Comparison of ENCODE assay signal across 8 cellular contexts in genomic region chr7:6636741-6637543, GRCh38. TPM values are rescaled to one million over a fixed set of nuclear protein-coding genes. Genes with fewer than 3 reads are reported as not detected.
A peak's percentile ranks its signal among the peaks of the same experiment; 100 is the strongest.
DNase-seq lines count a peak whose midpoint lies in the region; ATAC-seq and TF ChIP-seq lines count a peak whose summit lies in the region.

TSS of gene ZNF316 (plus strand) at chr7:6637318. CDS start at chr7:6642410, 5,092 bp downstream.

- H3K4me3 ChIP-seq in GM23248 = peak within 1 kb of the TSS; percentile 86
- H3K4me3 ChIP-seq in Loucy (ENCODE audit: low read length, poor library complexity, severe bottlenecking) = peak within 1 kb of the TSS; percentile 94
- H3K4me3 ChIP-seq in dorsolateral prefrontal cortex = peak within 1 kb of the TSS; percentile 63 to 99 (median 93)
- H3K4me3 ChIP-seq in lung = peak within 1 kb of the TSS; percentile 82

- TF ChIP-seq CTCF in Loucy (conservative IDR thresholded peaks at IDR 0.05; ENCODE audit: low read length) (no peak), dorsolateral prefrontal cortex (IDR thresholded peaks at IDR 0.05 in 54 of 56, conservative IDR thresholded peaks at IDR 0.05 in 2 of 56; ENCODE audit: low read depth in 1 of 56, partially characterized antibody in 56 of 56) (no peak), lung (IDR thresholded peaks at IDR 0.05; ENCODE audit: control extremely low read depth, extremely low read depth) (no peak)

- H3F3A ChIP-seq in GM23248 (ENCODE audit: insufficient read depth) (no peaks in the 10 kb centered on the region), Loucy (ENCODE audit: low read depth) (no peaks in the 10 kb centered on the region)

- H3K4me2 ChIP-seq in GM23248 (ENCODE audit: unreplicated experiment) = peak within 1 kb of the TSS; percentile 98
- H3K4me2 ChIP-seq in Loucy (ENCODE audit: low read depth, low read length, poor library complexity, severe bottlenecking) = peak within 1 kb of the TSS; percentile 86

- no peak within 1 kb of the TSS for H3K27ac ChIP-seq in GM23248
- H3K27ac ChIP-seq in dorsolateral prefrontal cortex = peak within 1 kb of the TSS in 54 of 59 donors; percentile 8 to 95 (median 82)
- peak within 1 kb of the TSS; percentile 62 to 69 for H3K27ac ChIP-seq in lung (ENCODE audit: low read depth in 1 of 2, low read length in 1 of 2)

- H3K9ac ChIP-seq in GM23248 (peak within 1 kb of the TSS; percentile 90), Loucy (ENCODE audit: low read depth, low read length, poor library complexity, severe bottlenecking) (peak within 1 kb of the TSS; percentile 92)

- H3K9me3 ChIP-seq in GM23248 (ENCODE audit: low read depth) (no peaks in the 10 kb centered on the region), Loucy (ENCODE audit: insufficient read depth, low read depth, low read length) (no peaks in the 10 kb centered on the region), lung (ENCODE audit: control insufficient read depth in 2 of 2, insufficient read depth in 1 of 2, low read length in 1 of 2) (no peaks in the 10 kb centered on the region)

- peak within 1 kb of the TSS; percentile 81 for H3K4me3 Mint-ChIP-seq in activated CD4-positive, alpha-beta T cell treated with anti-CD3 and anti-CD28 coated beads, Interleukin-2, amount 10 ng/mL, durations not matched to agents 7 days and 5 days

- TF ChIP-seq POLR2A in GM10847 (IDR thresholded peaks at IDR 0.05; ENCODE audit: extremely low read depth, insufficient read length) = peak; percentile 43

- H3K9me2 ChIP-seq in GM23248 (ENCODE audit: insufficient read depth) = no peaks in the 10 kb centered on the region
- H3K9me2 ChIP-seq in Loucy (replicated peaks; ENCODE audit: low read depth, low read length) = no peaks in the 10 kb centered on the region

- no peaks in the 10 kb centered on the region for H3K27me3 Mint-ChIP-seq in activated CD4-positive, alpha-beta T cell treated with anti-CD3 and anti-CD28 coated beads, Interleukin-2, amount 10 ng/mL, durations not matched to agents 7 days and 5 days

- H3K27ac Mint-ChIP-seq in activated CD4-positive, alpha-beta T cell treated with anti-CD3 and anti-CD28 coated beads, Interleukin-2, amount 10 ng/mL, durations not matched to agents 7 days and 5 days = peak within 1 kb of the TSS; percentile 92

- H4K20me1 ChIP-seq in GM23248 (ENCODE audit: insufficient read depth) (no peaks in the 10 kb centered on the region), Loucy (ENCODE audit: insufficient read depth, low read length, poor library complexity, severe bottlenecking) (peaks cover 30% of the 10 kb centered on the region)

- DNase-seq in GM23248 (peak; percentile 78), dorsolateral prefrontal cortex (peak in 7 of 10 donors; percentile 40 to 86 (median 70)), lung (ENCODE audit: low spot score) (peak; percentile 62), NCI-H1048 (lab: John Stamatoyannopoulos, UW) (no peak)
- peak; percentile 54 for DNase-seq in activated CD4-positive, alpha-beta T cell treated with anti-CD3 and anti-CD28 coated beads, Interleukin-2, amount 10 ng/mL, durations not matched to agents 7 days and 5 days
- peak in 2 of 3 donors; percentile 30 to 58 for DNase-seq in stimulated activated CD4-positive, alpha-beta T cell treated with anti-CD3 and anti-CD28 coated beads, TNF-alpha, amount 100 ng/mL, for 1 hour (ENCODE audit: low read depth in 3 of 3, low spot score in 1 of 3)

- H2AFZ ChIP-seq in GM23248 (peak within 1 kb of the TSS; percentile 84), Loucy (ENCODE audit: low read length) (peak within 1 kb of the TSS; percentile 88; the same call in 1 of the 2 replicates)

- H3K4me1 Mint-ChIP-seq in activated CD4-positive, alpha-beta T cell treated with anti-CD3 and anti-CD28 coated beads, Interleukin-2, amount 10 ng/mL, durations not matched to agents 7 days and 5 days = peaks cover 35% of the 10 kb centered on the region

- H3K36me3 ChIP-seq in GM23248 (ENCODE audit: low read depth) (no peaks in the 10 kb centered on the region), Loucy (ENCODE audit: insufficient read depth, low read length) (peaks cover 5% of the 10 kb centered on the region; the same call in 1 of the 2 replicates), lung (ENCODE audit: control insufficient read depth in 2 of 2, insufficient read depth in 2 of 2, low read length in 2 of 2) (peaks cover 0 to 13% of the 10 kb centered on the region in 2 donors)

- H3K4me1 ChIP-seq in GM23248 (ENCODE audit: insufficient read depth) = 0 out of 2 replicates have a peak, but pooled peaks cover 3% of the 10 kb centered on the region
- peaks cover 32% of the 10 kb centered on the region for H3K4me1 ChIP-seq in Loucy (ENCODE audit: insufficient read depth, low read length, poor library complexity, severe bottlenecking)
- H3K4me1 ChIP-seq in lung (ENCODE audit: control insufficient read depth in 2 of 2, insufficient read depth in 2 of 2, low read length in 2 of 2) = peaks cover 0 to 18% of the 10 kb centered on the region in 2 donors

- peak; percentile 84 for ATAC-seq in lung (ENCODE audit: insufficient read depth, low FRiP score)

- WGBS in GM23248 (ENCODE audit: low coverage in 1 of 2, low lambda C conversion rate in 2 of 2, missing lambda C conversion rate in 2 of 2), 2 experiments = 2% methylated on average over 21 to 59 of the region's 104 CpGs
- WGBS in lung, 2 donors = 1 to 6% methylated on average over 26 to 104 of the region's 104 CpGs

- H3K27me3 ChIP-seq in GM23248 (replicated peaks; ENCODE audit: insufficient read depth) (no peaks in the 10 kb centered on the region), Loucy (ENCODE audit: insufficient read depth, low read length, poor library complexity, severe bottlenecking) (no peaks in the 10 kb centered on the region), dorsolateral prefrontal cortex (no peaks in the 10 kb centered on the region), lung (ENCODE audit: control insufficient read depth, insufficient read depth) (no peaks in the 10 kb centered on the region)

- H3K9me3 Mint-ChIP-seq in activated CD4-positive, alpha-beta T cell treated with anti-CD3 and anti-CD28 coated beads, Interleukin-2, amount 10 ng/mL, durations not matched to agents 7 days and 5 days = no peaks in the 10 kb centered on the region

- CTCF ChIA-PET in activated CD4-positive, alpha-beta T cell treated with anti-CD3 and anti-CD28 coated beads, Interleukin-2, amount 10 ng/mL, durations not matched to agents 7 days and 5 days (lab: Charles Lee) = no interaction called here

- peaks cover 37% of the 10 kb centered on the region for H3K79me2 ChIP-seq in GM23248 (ENCODE audit: insufficient read depth)
- peaks cover 49% of the 10 kb centered on the region for H3K79me2 ChIP-seq in Loucy (ENCODE audit: insufficient read depth, low read length)

- in situ Hi-C loops in GM23248 (cut with MboI) = no loop called here

- POLR2A ChIA-PET in activated CD4-positive, alpha-beta T cell treated with anti-CD3 and anti-CD28 coated beads, Interleukin-2, amount 10 ng/mL, durations not matched to agents 7 days and 5 days (lab: Charles Lee) = no interaction called here

- peaks cover 32% of the 10 kb centered on the region for H3K36me3 Mint-ChIP-seq in activated CD4-positive, alpha-beta T cell treated with anti-CD3 and anti-CD28 coated beads, Interleukin-2, amount 10 ng/mL, durations not matched to agents 7 days and 5 days (ENCODE audit: low read depth)

- intact Hi-C loops in dorsolateral prefrontal cortex (cut with DNase I) = loop anchor here (1.0 to 5.0 kb wide), 5 partner anchors 48 to 90 kb away; partner anchors contain the start of genes ZNF12 (in 2 of the 2) and ZDHHC4 (in 1 of the 2)

RNA-seq across cellular contexts. Expression of gene ZNF316, which starts in this region (rescaled TPM):
- total RNA-seq in GM23248 (2014; rRNA removed; shearing (Covaris generic)) = 14.3 and 28.6 TPM in 2 replicates
- polyA plus RNA-seq in GM23248 (2016; fragmentation: Nextera tagmentation; extraction: Ambion mirVana) (1.1 and 1.2 TPM in 2 replicates), lung (10 to 100 TPM; 23.3 to 24.6 TPM)
- 10 to 100 TPM; 20.2 to 31.5 TPM for total RNA-seq in activated CD4-positive, alpha-beta T cell treated with anti-CD3 and anti-CD28 coated beads, Interleukin-2, amount 10 ng/mL, durations not matched to agents 7 days and 5 days
- total RNA-seq in dorsolateral prefrontal cortex (10 to 100 TPM; 25.1 to 74.8 (median 37.0) TPM), lung (10 to 100 TPM; 20.9 to 38.5 TPM)

Comparison
In these comparisons a context has a peak if more than half of its experiments do, and no peak if none do; other contexts are left out.
1. RNA of gene ZNF316 (polyA plus RNA-seq): 23.3 to 24.6 TPM in lung; 1.1 to 1.2 TPM in GM23248; every median in the first group is over 10 times any median in the second.
2. Peak in every context shown above with its lines, with median percentiles within 50 percentile points of each other: H3K4me3 ChIP-seq.